In the genomic region with DNA sequence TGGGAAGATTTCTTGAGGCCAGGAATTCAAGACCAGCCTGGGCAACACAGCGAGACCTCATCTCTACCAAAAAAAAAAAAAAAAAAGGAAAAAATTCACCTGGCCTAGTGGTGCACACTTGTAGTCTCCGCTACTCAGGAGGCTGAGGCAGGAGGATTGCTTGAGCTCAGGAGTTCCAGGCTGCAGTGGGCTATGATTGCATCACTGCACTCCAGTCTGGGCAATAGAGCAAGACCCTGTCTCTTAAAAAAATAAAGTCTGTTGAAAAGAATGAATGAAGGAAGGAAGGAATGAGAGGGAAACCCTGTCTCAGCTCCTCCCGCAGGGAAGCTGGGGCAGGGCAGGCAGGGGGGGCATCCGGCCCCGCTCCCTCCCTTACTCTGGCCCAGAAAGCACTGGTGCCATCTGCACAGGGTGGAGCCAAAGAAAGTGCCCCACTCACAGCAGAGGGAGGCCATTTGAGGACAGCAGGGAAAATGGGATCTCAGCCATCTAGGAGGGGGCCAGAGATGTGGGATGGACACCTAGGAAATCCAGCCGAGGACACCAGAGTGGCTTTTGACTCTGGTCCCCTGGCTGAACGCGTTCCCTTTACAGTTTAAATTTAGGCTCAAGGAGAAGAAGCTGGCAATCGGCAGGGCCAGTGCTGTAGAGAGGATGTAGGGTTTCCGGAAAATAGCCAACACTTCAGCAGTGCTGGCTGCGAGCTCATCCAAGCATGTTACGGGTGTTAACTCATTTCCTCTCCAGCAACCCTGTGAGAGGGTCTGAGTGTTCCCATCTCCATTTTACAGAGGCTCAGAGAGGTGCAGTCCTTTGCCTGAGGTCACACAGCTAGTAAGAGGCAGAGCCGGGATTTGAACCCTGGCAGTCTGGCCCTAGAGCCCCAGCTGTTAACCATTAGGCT, we compare ENCODE assay signal across 11 cellular contexts. TPM values are rescaled to one million over a fixed set of nuclear protein-coding genes. Genes with fewer than 3 reads are reported as not detected.
DNase-seq lines count a peak whose midpoint lies in the region; ATAC-seq and TF ChIP-seq lines count a peak whose summit lies in the region.
"Had no signal": no experiment of that assay in that cellular context is flagged by ENCODE, and none has a peak within 500 bp of the region (broad histone marks: within the 10 kb centered on the region; RNA-seq: fewer than 3 reads in every experiment).

No MANE protein-coding gene starts in this region.

- TF ChIP-seq CTCF in upper lobe of right lung (IDR thresholded peaks at IDR 0.05) = no peak
- no peak for TF ChIP-seq CTCF in breast epithelium (IDR thresholded peaks at IDR 0.05)

- H3K27me3 Mint-ChIP-seq in activated CD8-positive, alpha-beta memory T cell treated with anti-CD3 and anti-CD28 coated beads, Interleukin-2, amount 10 ng/mL, durations not matched to agents 7 days and 5 days = peaks cover 15% of the 10 kb centered on the region
- H3K27me3 Mint-ChIP-seq in T-cell = peaks cover 0 to 9% of the 10 kb centered on the region in 2 donors

- H3K27ac ChIP-seq in upper lobe of right lung (peak overlapping the region; percentile 65), breast epithelium (peak overlapping the region in 1 of 2 donors; percentile 59)
- H3K27ac ChIP-seq: foreskin keratinocyte, ovary had no signal

- no peak for ATAC-seq in activated CD8-positive, alpha-beta memory T cell treated with anti-CD3 and anti-CD28 coated beads, Interleukin-2, amount 10 ng/mL, durations not matched to agents 7 days and 5 days
- ATAC-seq in T-cell (replicated peaks in 1 of 4) (no peak), left cardiac atrium (peak; percentile 52 to 54), upper lobe of right lung (no peak), GM21723 (IDR thresholded peaks at IDR 0.05; ENCODE audit: unreplicated experiment) (no peak), HG03135 (IDR thresholded peaks at IDR 0.05; ENCODE audit: unreplicated experiment) (no peak)
- ATAC-seq: foreskin keratinocyte had no signal

- POLR2A ChIA-PET in T-cell (lab: Charles Lee) = no interaction called here

- no peak for TF ChIP-seq POLR2A in breast epithelium (IDR thresholded peaks at IDR 0.05)

- no peak overlapping the region for H3K4me3 ChIP-seq in upper lobe of right lung
- no peak overlapping the region for H3K4me3 ChIP-seq in breast epithelium
- H3K4me3 ChIP-seq: ovary had no signal

- peaks cover 51% of the 10 kb centered on the region for H3K4me1 ChIP-seq in upper lobe of right lung
- H3K4me1 ChIP-seq in breast epithelium = peaks cover 0 to 9% of the 10 kb centered on the region in 2 donors
- H3K4me1 ChIP-seq: foreskin keratinocyte had no signal

- peaks cover 10% of the 10 kb centered on the region for H3K4me1 Mint-ChIP-seq in activated CD8-positive, alpha-beta memory T cell treated with anti-CD3 and anti-CD28 coated beads, Interleukin-2, amount 10 ng/mL, durations not matched to agents 7 days and 5 days
- H3K4me1 Mint-ChIP-seq in T-cell = peaks cover 14 to 36% (median 31%) of the 10 kb centered on the region in 3 donors

- H3K27ac Mint-ChIP-seq in activated CD8-positive, alpha-beta memory T cell treated with anti-CD3 and anti-CD28 coated beads, Interleukin-2, amount 10 ng/mL, durations not matched to agents 7 days and 5 days = peak overlapping the region; percentile 27
- peak overlapping the region; percentile 39 to 61 for H3K27ac Mint-ChIP-seq in T-cell

- H3K9me3 ChIP-seq in upper lobe of right lung = no peaks in the 10 kb centered on the region
- H3K9me3 ChIP-seq in breast epithelium = no peaks in the 10 kb centered on the region
- H3K9me3 ChIP-seq: ovary had no signal

- no peak for DNase-seq in activated CD8-positive, alpha-beta memory T cell treated with anti-CD3 and anti-CD28 coated beads, Interleukin-2, amount 10 ng/mL, durations not matched to agents 7 days and 5 days
- no peak for DNase-seq in activated CD8-positive, alpha-beta memory T cell treated with anti-CD3 and anti-CD28 coated beads, Interleukin-2, amount 50 U/mL, for 4 hours
- no peak for DNase-seq in T-cell
- DNase-seq in left cardiac atrium = peak; percentile 70
- DNase-seq in upper lobe of right lung = no peak
- DNase-seq in breast epithelium (ENCODE audit: low spot score in 2 of 2) = no peak
- DNase-seq: foreskin keratinocyte had no signal

- no peaks in the 10 kb centered on the region for H3K36me3 ChIP-seq in upper lobe of right lung
- no peaks in the 10 kb centered on the region for H3K36me3 ChIP-seq in breast epithelium
- H3K36me3 ChIP-seq: ovary had no signal

- H3K4me3 Mint-ChIP-seq in activated CD8-positive, alpha-beta memory T cell treated with anti-CD3 and anti-CD28 coated beads, Interleukin-2, amount 10 ng/mL, durations not matched to agents 7 days and 5 days = no peak overlapping the region
- H3K4me3 Mint-ChIP-seq in T-cell = peak overlapping the region in 1 of 3 donors; percentile 4

- CTCF ChIA-PET in activated CD8-positive, alpha-beta memory T cell treated with anti-CD3 and anti-CD28 coated beads, Interleukin-2, amount 10 ng/mL, durations not matched to agents 7 days and 5 days (lab: Charles Lee) = interaction anchor here (1.2 to 1.8 kb wide), 3 partner anchors 17 to 73 kb away, joined by 3 to 6 read pairs (median 5); no protein-coding TSS in a partner anchor
- CTCF ChIA-PET in T-cell (lab: Charles Lee) = interaction anchor here in 1 of 2 donors (0.6 kb wide), 1 partner anchor 16 kb away, joined by 3 read pairs; no protein-coding TSS in a partner anchor

- intact Hi-C loops in left cardiac atrium (cut with DNase I) (no loop called here), upper lobe of right lung (cut with DNase I) (no loop called here), breast epithelium (cut with DNase I; ENCODE audit: low total_unique reads) (no loop called here)

- H3K9me3 Mint-ChIP-seq in activated CD8-positive, alpha-beta memory T cell treated with anti-CD3 and anti-CD28 coated beads, Interleukin-2, amount 10 ng/mL, durations not matched to agents 7 days and 5 days (ENCODE audit: low read depth) = no peaks in the 10 kb centered on the region
- H3K9me3 Mint-ChIP-seq in T-cell = no peaks in the 10 kb centered on the region

- H3K27me3 ChIP-seq in upper lobe of right lung (no peaks in the 10 kb centered on the region), breast epithelium (no peaks in the 10 kb centered on the region)
- H3K27me3 ChIP-seq: ovary had no signal

- no peaks in the 10 kb centered on the region for H3K36me3 Mint-ChIP-seq in activated CD8-positive, alpha-beta memory T cell treated with anti-CD3 and anti-CD28 coated beads, Interleukin-2, amount 10 ng/mL, durations not matched to agents 7 days and 5 days
- no peaks in the 10 kb centered on the region for H3K36me3 Mint-ChIP-seq in T-cell

RNA-seq across cellular contexts. Expression of a gene that starts 3.6 kb away (rescaled TPM):
- not detected for total RNA-seq in activated CD8-positive, alpha-beta memory T cell treated with anti-CD3 and anti-CD28 coated beads, Interleukin-2, amount 10 ng/mL, durations not matched to agents 7 days and 5 days
- total RNA-seq in T-cell (under 1 TPM in 3 of 5 donors, not detected in 2; 0.41 to 0.51 (median 0.46) TPM), left cardiac atrium (1 to 10 TPM; 5.6 to 7.2 TPM), upper lobe of right lung (36.4 TPM), breast epithelium (10 to 100 TPM in 1 of 3 donors, 1 to 10 TPM in 2; 1.8 to 18.0 (median 8.5) TPM)
- total RNA-seq: A673, foreskin keratinocyte had no signal

RNA-seq across cellular contexts. Expression of a gene that starts 7.7 kb away (rescaled TPM):
- under 1 TPM; 0.26 to 0.37 TPM for total RNA-seq in activated CD8-positive, alpha-beta memory T cell treated with anti-CD3 and anti-CD28 coated beads, Interleukin-2, amount 10 ng/mL, durations not matched to agents 7 days and 5 days
- total RNA-seq in T-cell = 1 to 10 TPM; 1.1 to 4.3 (median 3.7) TPM
- total RNA-seq in left cardiac atrium = 100 to 1,000 TPM in 1 of 2 donors, 10 to 100 TPM in 1; 73.6 to 163 TPM
- total RNA-seq in upper lobe of right lung = 8.7 TPM
- 10 to 100 TPM in 1 of 3 donors, 1 to 10 TPM in 2; 5.1 to 14.6 (median 8.5) TPM for total RNA-seq in breast epithelium

RNA-seq across cellular contexts. Expression of a gene that starts 37.8 kb away (rescaled TPM):
- total RNA-seq in activated CD8-positive, alpha-beta memory T cell treated with anti-CD3 and anti-CD28 coated beads, Interleukin-2, amount 10 ng/mL, durations not matched to agents 7 days and 5 days = 100 to 1,000 TPM; 109 to 127 TPM
- total RNA-seq in T-cell = 100 to 1,000 TPM; 189 to 318 (median 227) TPM
- total RNA-seq in left cardiac atrium = 10 to 100 TPM; 29.2 to 45.5 TPM
- 107 TPM for total RNA-seq in upper lobe of right lung
- 10 to 100 TPM; 30.6 to 56.0 (median 38.6) TPM for total RNA-seq in breast epithelium

Comparison
In these comparisons a context has a peak if more than half of its experiments do, and no peak if none do; other contexts are left out.
1. ATAC-seq: peak in left cardiac atrium (2 of 2); none in activated CD8-positive, alpha-beta memory T cell treated with anti-CD3 and anti-CD28 coated beads, Interleukin-2, amount 10 ng/mL, durations not matched to agents 7 days and 5 days (single experiment), T-cell (0 of 4), upper lobe of right lung (single experiment), GM21723 (single experiment) and HG03135 (single experiment).